ENCODE assay signal across 10 cellular contexts in genomic region chr2:55922488-55922887, GRCh38. TPM values are rescaled to one million over a fixed set of nuclear protein-coding genes. Genes with fewer than 3 reads are reported as not detected.
DNase-seq lines count a peak whose midpoint lies in the region; ATAC-seq and TF ChIP-seq lines count a peak whose summit lies in the region.
"Had no signal": no experiment of that assay in that cellular context is flagged by ENCODE, and none has a peak within 500 bp of the region (broad histone marks: within the 10 kb centered on the region; RNA-seq: fewer than 3 reads in every experiment).

No MANE protein-coding gene starts in this region.

- peaks cover 11% of the 10 kb centered on the region for H3K4me1 ChIP-seq in smooth muscle cell (ENCODE audit: low read depth)

- WGBS in smooth muscle cell (ENCODE audit: low lambda C conversion rate) = 5% methylated on average over 13 of the region's 13 CpGs

- H3K9me3 ChIP-seq in smooth muscle cell (replicated peaks; ENCODE audit: low read depth) = no peaks in the 10 kb centered on the region

- H3K36me3 ChIP-seq in smooth muscle cell (ENCODE audit: low read depth) = no peaks in the 10 kb centered on the region

- H2AFZ ChIP-seq in smooth muscle cell (ENCODE audit: low read depth) = peak overlapping the region; percentile 94

- H3K79me2 ChIP-seq in smooth muscle cell (ENCODE audit: low read depth) = no peaks in the 10 kb centered on the region

- H3K27ac ChIP-seq in caudate nucleus (ENCODE audit: low read depth, low read length) (peak overlapping the region; percentile 72), smooth muscle cell (ENCODE audit: low read depth) (no peak overlapping the region)

- ATAC-seq in HG02870 (IDR thresholded peaks at IDR 0.05; ENCODE audit: unreplicated experiment) (peak; percentile 10), GM19023 (IDR thresholded peaks at IDR 0.05; ENCODE audit: unreplicated experiment) (no peak), HG02588 (IDR thresholded peaks at IDR 0.05; ENCODE audit: unreplicated experiment) (no peak), GM19328 (IDR thresholded peaks at IDR 0.05; ENCODE audit: unreplicated experiment) (no peak)

- peaks cover 74% of the 10 kb centered on the region for H3K27me3 ChIP-seq in smooth muscle cell (ENCODE audit: low read depth)

- peak overlapping the region; percentile 100 for H3K4me2 ChIP-seq in smooth muscle cell

- H3K9ac ChIP-seq in smooth muscle cell (ENCODE audit: low read depth) = no peak overlapping the region

- H3K4me3 ChIP-seq in smooth muscle cell = peak overlapping the region; percentile 86

- DNase-seq in caudate nucleus (lab: John Stamatoyannopoulos, UW) (peak in 2 of 61 donors; percentile 0 to 15), islet precursor cell (peak; percentile 55), smooth muscle cell (lab: John Stamatoyannopoulos, UW; ENCODE audit: unreplicated experiment) (no peak), HPDE6-E6E7 (ENCODE audit: extremely low spot score) (no peak)
- DNase-seq: activated naive CD4-positive, alpha-beta T cell treated with anti-CD3 and anti-CD28 coated beads for 36 hours; T-helper 1 cell had no signal

- no peaks in the 10 kb centered on the region for H3F3A ChIP-seq in smooth muscle cell (ENCODE audit: low read depth)

- no peak for TF ChIP-seq CTCF in smooth muscle cell (IDR thresholded peaks at IDR 0.05; ENCODE audit: borderline replicate concordance, insufficient read depth, poor library complexity, severe bottlenecking)

- H4K20me1 ChIP-seq in smooth muscle cell (ENCODE audit: low read depth) = no peaks in the 10 kb centered on the region

RNA-seq across cellular contexts. Expression of gene EFEMP1, which starts 1.1 kb away (rescaled TPM):
- total RNA-seq in smooth muscle cell = 28.3 and 35.8 TPM in 2 replicates
- 17.1 and 19.2 TPM in 2 replicates for polyA plus RNA-seq in smooth muscle cell
- total RNA-seq: activated naive CD4-positive, alpha-beta T cell treated with anti-CD3 and anti-CD28 coated beads for 36 hours had no signal
